In genomic region chr9:124652994-124653393, GRCh38 we compare ENCODE assay signal across 10 cellular contexts.
"Had no signal": no experiment of that assay in that cellular context is flagged by ENCODE, and none has a peak within 500 bp of the region (broad histone marks: within the 10 kb centered on the region; RNA-seq: fewer than 3 reads in every experiment).

No MANE protein-coding gene starts in this region.

- DNase-seq: activated CD4-positive, alpha-beta T cell treated with anti-CD3 and anti-CD28 coated beads for 36 hours; activated CD8-positive, alpha-beta memory T cell treated with anti-CD3 and anti-CD28 coated beads, Interleukin-2, amount 50 U/mL, for 4 hours; activated CD8-positive, alpha-beta T cell treated with anti-CD3 and anti-CD28 coated beads for 36 hours; activated naive CD8-positive, alpha-beta T cell treated with anti-CD3 and anti-CD28 coated beads, Interleukin-2, amount 10 ng/mL, durations not matched to agents 7 days and 5 days; anterior cingulate cortex; WERI-Rb-1 had no signal

- H3K4me1 Mint-ChIP-seq: activated CD4-positive, alpha-beta T cell treated with anti-CD3 and anti-CD28 coated beads for 36 hours; activated naive CD8-positive, alpha-beta T cell treated with anti-CD3 and anti-CD28 coated beads, Interleukin-2, amount 10 ng/mL, durations not matched to agents 7 days and 5 days had no signal

- H3K9me3 Mint-ChIP-seq: activated CD8-positive, alpha-beta T cell treated with anti-CD3 and anti-CD28 coated beads for 36 hours; activated naive CD8-positive, alpha-beta T cell treated with anti-CD3 and anti-CD28 coated beads, Interleukin-2, amount 10 ng/mL, durations not matched to agents 7 days and 5 days had no signal

- H3K27me3 ChIP-seq: tibial nerve had no signal

- H3K4me3 ChIP-seq: SK-N-MC, skin epidermis, tibial nerve had no signal

- H3K36me3 Mint-ChIP-seq: activated naive CD8-positive, alpha-beta T cell treated with anti-CD3 and anti-CD28 coated beads, Interleukin-2, amount 10 ng/mL, durations not matched to agents 7 days and 5 days had no signal

- H3K9me3 ChIP-seq: tibial nerve had no signal

- H3K36me3 ChIP-seq: tibial nerve, WERI-Rb-1 had no signal

- H3K9ac ChIP-seq: parathyroid adenoma had no signal

- H3K4me3 Mint-ChIP-seq: activated CD4-positive, alpha-beta T cell treated with anti-CD3 and anti-CD28 coated beads for 36 hours; activated CD8-positive, alpha-beta T cell treated with anti-CD3 and anti-CD28 coated beads for 36 hours; activated naive CD8-positive, alpha-beta T cell treated with anti-CD3 and anti-CD28 coated beads, Interleukin-2, amount 10 ng/mL, durations not matched to agents 7 days and 5 days had no signal

- H3K79me2 ChIP-seq: parathyroid adenoma had no signal

- H3K27ac Mint-ChIP-seq: activated CD4-positive, alpha-beta T cell treated with anti-CD3 and anti-CD28 coated beads for 36 hours; activated CD8-positive, alpha-beta T cell treated with anti-CD3 and anti-CD28 coated beads for 36 hours; activated naive CD8-positive, alpha-beta T cell treated with anti-CD3 and anti-CD28 coated beads, Interleukin-2, amount 10 ng/mL, durations not matched to agents 7 days and 5 days had no signal

- ATAC-seq: activated CD4-positive, alpha-beta T cell treated with anti-CD3 and anti-CD28 coated beads for 36 hours; activated CD8-positive, alpha-beta T cell treated with anti-CD3 and anti-CD28 coated beads for 36 hours had no signal

- H3K27ac ChIP-seq: parathyroid adenoma, SK-N-MC, tibial nerve, WERI-Rb-1 had no signal

- H2AFZ ChIP-seq: parathyroid adenoma had no signal

- H3K4me1 ChIP-seq: parathyroid adenoma had no signal

- H3K27me3 Mint-ChIP-seq: activated CD4-positive, alpha-beta T cell treated with anti-CD3 and anti-CD28 coated beads for 36 hours; activated CD8-positive, alpha-beta T cell treated with anti-CD3 and anti-CD28 coated beads for 36 hours had no signal
